Comparison of ENCODE assay signal across 8 cellular contexts in the genomic region with DNA sequence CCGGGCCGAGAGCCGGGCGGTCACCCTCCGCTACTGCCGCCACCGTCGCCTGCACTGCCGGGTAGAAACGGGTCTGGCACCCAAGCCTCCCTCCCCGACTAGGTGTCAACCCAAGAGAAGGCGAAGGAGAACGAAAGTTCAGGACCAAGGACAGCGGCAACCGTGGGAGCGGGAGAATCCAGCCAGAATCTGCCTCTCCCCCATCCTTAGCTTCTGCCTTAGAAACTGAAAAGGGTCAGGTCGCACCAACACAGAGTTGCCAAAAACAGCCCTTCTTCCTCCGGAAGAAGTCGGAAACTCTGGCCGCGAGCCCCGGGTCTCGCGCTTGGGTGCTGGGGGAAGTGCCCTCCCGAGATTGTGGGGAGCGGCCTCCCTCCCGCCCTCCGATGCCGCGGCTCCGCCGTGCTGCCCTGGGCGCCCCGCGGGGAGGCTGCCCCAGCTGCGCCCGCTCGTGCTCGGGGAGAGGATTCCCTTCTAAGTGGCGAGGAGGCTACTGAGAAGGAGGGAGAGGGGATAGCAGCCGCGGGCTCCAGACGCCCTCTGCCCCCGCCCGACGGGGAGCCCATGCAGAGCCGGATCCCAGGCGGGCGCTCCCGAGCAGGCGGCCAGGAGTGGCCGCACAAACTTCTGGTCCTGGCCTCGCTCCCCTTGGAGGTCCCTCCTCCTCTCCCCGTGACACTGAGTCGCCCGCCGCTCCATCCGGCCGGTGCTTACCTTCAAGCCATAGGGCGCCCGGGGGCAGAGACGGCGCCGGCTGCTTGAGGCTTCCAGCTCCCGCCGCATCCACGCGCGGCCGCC. TPM values are rescaled to one million over a fixed set of nuclear protein-coding genes. Genes with fewer than 3 reads are reported as not detected.
DNase-seq lines count a peak whose midpoint lies in the region; TF ChIP-seq lines count a peak whose summit lies in the region.

No MANE protein-coding gene starts in this region.

- no peak overlapping the region for H3K27ac ChIP-seq in cardiac muscle cell

- TF ChIP-seq CTCF in cardiac muscle cell (IDR thresholded peaks at IDR 0.05; ENCODE audit: low read depth, low read length), result no peak

- H3K27ac Mint-ChIP-seq in activated naive CD8-positive, alpha-beta T cell, result no peak overlapping the region

- H3K27me3 ChIP-seq in cardiac muscle cell, result peaks cover 59% of the 10 kb centered on the region

- peak overlapping the region; percentile 27 for H3K4me3 ChIP-seq in cardiac muscle cell

- H3K36me3 Mint-ChIP-seq in activated naive CD8-positive, alpha-beta T cell, result no peaks in the 10 kb centered on the region

- H3K4me3 Mint-ChIP-seq in activated naive CD8-positive, alpha-beta T cell, result peak overlapping the region; percentile 53

- H3K4me1 ChIP-seq in cardiac muscle cell (ENCODE audit: low read depth), result peaks cover 4% of the 10 kb centered on the region

- H3K9me3 Mint-ChIP-seq in activated naive CD8-positive, alpha-beta T cell (ENCODE audit: low read depth), result peaks cover 4% of the 10 kb centered on the region

- H3K4me1 Mint-ChIP-seq in activated naive CD8-positive, alpha-beta T cell (ENCODE audit: low read depth), result peaks cover 10% of the 10 kb centered on the region

- no peaks in the 10 kb centered on the region for H3K9me3 ChIP-seq in cardiac muscle cell (ENCODE audit: low read depth)

- peak; percentile 19 for DNase-seq in activated gamma-delta T cell treated with Interleukin-2 at 50 U/mL for 16 hours
- no peak for DNase-seq in activated gamma-delta T cell (lab: John Stamatoyannopoulos, UW)
- DNase-seq in RKO (ENCODE audit: low spot score), result peak; percentile 34
- DNase-seq in cardiac muscle cell (ENCODE audit: low read depth in 1 of 2, low spot score in 1 of 2), result peak; percentile 88 to 96
- DNase-seq in pons (ENCODE audit: low spot score), result peak; percentile 64
- DNase-seq in NCI-H510A treated with DMSO at 0.1 percent for 48 hours (lab: John Stamatoyannopoulos, UW), result no peak
- no peak for DNase-seq in DMS153 (lab: John Stamatoyannopoulos, UW)

- H3K27me3 Mint-ChIP-seq in activated naive CD8-positive, alpha-beta T cell, result peaks cover 47% of the 10 kb centered on the region

- no peaks in the 10 kb centered on the region for H3K36me3 ChIP-seq in cardiac muscle cell

RNA-seq across cellular contexts. Expression of a gene that starts 0.6 kb away (rescaled TPM):
- total RNA-seq in cardiac muscle cell, result 0.24 and 0.53 TPM in 2 replicates
- 0.07 and 0.44 TPM in 2 replicates for polyA plus RNA-seq in cardiac muscle cell

Comparison
In these comparisons a context has a peak if more than half of its experiments do, and no peak if none do; other contexts are left out.
1. DNase-seq: peak in activated gamma-delta T cell treated with Interleukin-2 at 50 U/mL for 16 hours (single experiment), RKO (single experiment), cardiac muscle cell (2 of 2) and pons (single experiment); none in activated gamma-delta T cell (single experiment), NCI-H510A treated with DMSO at 0.1 percent for 48 hours (single experiment) and DMS153 (single experiment).